Comparison of ENCODE assay signal across 2 cellular contexts in the genomic region with DNA sequence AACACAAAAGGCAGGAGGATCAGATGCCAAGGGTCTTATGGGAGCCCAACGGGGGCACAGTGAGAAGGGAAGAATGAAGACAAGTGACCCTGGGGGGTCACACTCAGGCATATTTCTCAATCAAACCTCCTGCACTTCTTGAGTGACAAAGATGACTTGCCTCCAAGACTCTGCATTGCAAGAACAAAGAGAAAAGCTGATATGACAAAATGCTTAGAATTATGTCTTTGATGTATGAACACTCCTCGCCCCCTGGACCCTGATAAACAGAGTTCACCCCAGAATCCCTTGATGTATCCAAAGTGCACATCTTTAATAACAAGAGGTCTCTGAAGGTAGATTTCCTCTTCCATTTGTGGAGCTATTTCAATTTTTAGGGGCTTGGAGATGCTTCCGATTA.
TF ChIP-seq lines count a peak whose summit lies in the region.

No MANE protein-coding gene starts in this region.

TF ChIP-seq in A549, 52 proteins besides CTCF, POLR2A, EP300 and RAD21:
- TF ChIP-seq POLR2AphosphoS2 (conservative IDR thresholded peaks at IDR 0.05; ENCODE audit: low read length): no peak
- TF ChIP-seq EHMT2 (IDR thresholded peaks at IDR 0.05; ENCODE audit: low read depth): no peak
- no peak for TF ChIP-seq REST (IDR thresholded peaks at IDR 0.05)
- no peak for TF ChIP-seq SMC3 (IDR thresholded peaks at IDR 0.05)
- TF ChIP-seq NR3C1 (IDR thresholded peaks at IDR 0.05): no peak
- TF ChIP-seq JUNB (IDR thresholded peaks at IDR 0.05): no peak
- no peak for TF ChIP-seq NPAS2 (CRISPR knock-in tag; IDR thresholded peaks at IDR 0.05; ENCODE audit: borderline replicate concordance)
- TF ChIP-seq MAFK (IDR thresholded peaks at IDR 0.05; ENCODE audit: partially characterized antibody): peak; percentile 59

TF ChIP-seq in GM12878, 131 proteins besides CTCF, POLR2A, EP300 and RAD21:
- TF ChIP-seq YBX1 (IDR thresholded peaks at IDR 0.05) (no peak), RB1 (IDR thresholded peaks at IDR 0.05; ENCODE audit: borderline replicate concordance) (0 out of 2 replicates have a peak, but pooled peaks have one; percentile 2)
TF ChIP-seq in GM12878: peak in this region for 1.
